Comparison of ENCODE assay signal across 2 cellular contexts in genomic region chr13:68627377-68627776, GRCh38.
TF ChIP-seq lines count a peak whose summit lies in the region.

No MANE protein-coding gene starts in this region.

TF ChIP-seq in HepG2, 621 proteins besides CTCF, POLR2A, EP300 and RAD21:
- no peak for TF ChIP-seq HNRNPUL1 (IDR thresholded peaks at IDR 0.05; ENCODE audit: low read depth, low read length)
- peak; percentile 81 to 93; a peak in 3 of 4 replicates for TF ChIP-seq MAFK (conservative IDR thresholded peaks at IDR 0.05 in 1 of 2, IDR thresholded peaks at IDR 0.05 in 1 of 2; ENCODE audit: low read length in 2 of 2)
- TF ChIP-seq ZBTB43 (CRISPR knock-in tag; conservative IDR thresholded peaks at IDR 0.05), result no peak
- peak; percentile 89 for TF ChIP-seq MAFF (IDR thresholded peaks at IDR 0.05; ENCODE audit: low read depth, low read length)
TF ChIP-seq in HepG2: peak in this region for 2.

TF ChIP-seq in H1, 55 proteins besides CTCF, POLR2A, EP300 and RAD21:
- TF ChIP-seq HDAC6 (IDR thresholded peaks at IDR 0.05; ENCODE audit: low read depth, low read length) (no peak), HDAC2 (IDR thresholded peaks at IDR 0.05; ENCODE audit: borderline replicate concordance in 1 of 2, low read depth in 2 of 2, low read length in 2 of 2) (no peak), TEAD4 (IDR thresholded peaks at IDR 0.05; ENCODE audit: low read depth, low read length) (no peak), FOSL1 (IDR thresholded peaks at IDR 0.05; ENCODE audit: insufficient read depth, low read depth, low read length) (no peak), RBBP5 (IDR thresholded peaks at IDR 0.05; ENCODE audit: borderline replicate concordance, low read depth, low read length) (no peak), CHD1 (IDR thresholded peaks at IDR 0.05; ENCODE audit: low read depth, low read length) (no peak), MAFK (IDR thresholded peaks at IDR 0.05; ENCODE audit: low read depth, low read length) (peak; percentile 83), TAF7 (optimal IDR thresholded peaks at IDR 0.05; ENCODE audit: borderline replicate concordance, low read depth, low read length) (no peak)
